ENCODE assay signal across 8 cellular contexts in genomic region chr1:227697321-227697864, GRCh38.
"Had no signal": no experiment of that assay in that cellular context is flagged by ENCODE, and none has a peak within 500 bp of the region (broad histone marks: within the 10 kb centered on the region; RNA-seq: fewer than 3 reads in every experiment).

No MANE protein-coding gene starts in this region.

- H3K4me3 Mint-ChIP-seq: GM23338 had no signal

- H3K9ac ChIP-seq: KMS-11 had no signal

- ATAC-seq: GM23338 had no signal

- H3K27ac ChIP-seq: HL-60, KMS-11 had no signal

- H3K4me3 ChIP-seq: GM23338 had no signal

- DNase-seq: H7, HCEC 1CT, IMR-90, Karpas-422, KBM-7 had no signal

- H3K4me1 Mint-ChIP-seq: GM23338 had no signal

- H3K4me2 ChIP-seq: GM23338, KMS-11 had no signal

- H2AFZ ChIP-seq: GM23338 had no signal

- H3K27ac Mint-ChIP-seq: GM23338 had no signal
